In the genomic region with DNA sequence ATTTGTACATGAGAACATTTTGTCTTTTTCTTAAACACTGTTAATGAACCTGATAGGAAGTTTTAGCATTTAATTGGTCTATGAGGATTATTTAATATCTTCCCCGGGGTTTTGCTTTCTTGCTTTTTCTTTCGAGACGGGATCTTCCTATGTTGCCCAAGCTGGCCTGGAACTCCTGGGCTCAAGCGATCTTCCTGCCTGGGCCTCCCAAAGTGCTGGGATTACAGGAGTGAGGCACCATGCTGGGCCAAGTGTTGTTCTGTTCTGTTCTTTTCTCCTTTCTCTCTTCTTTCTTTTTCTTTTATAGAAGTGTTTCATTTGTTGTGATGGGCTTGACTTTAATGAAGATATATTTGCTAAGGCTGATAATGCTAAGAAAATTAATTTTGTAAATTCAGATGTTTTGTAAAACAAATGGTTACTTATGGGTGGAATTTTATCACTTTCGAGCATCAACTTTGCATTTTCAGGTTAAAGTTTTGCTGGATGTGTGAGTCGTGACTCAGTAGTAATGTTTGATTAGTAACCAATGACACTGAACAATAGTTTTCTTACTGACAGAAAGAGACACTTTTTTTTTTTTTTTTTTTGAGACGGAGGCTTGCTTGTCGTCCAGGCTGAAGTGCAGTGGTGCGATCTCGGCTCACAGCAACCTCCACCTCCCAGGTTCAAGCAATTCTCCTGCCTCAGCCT, we compare ENCODE assay signal across 8 cellular contexts. TPM values are rescaled to one million over a fixed set of nuclear protein-coding genes. Genes with fewer than 3 reads are reported as not detected.
A peak's percentile ranks its signal among the peaks of the same experiment; 100 is the strongest.
DNase-seq lines count a peak whose midpoint lies in the region; ATAC-seq and TF ChIP-seq lines count a peak whose summit lies in the region.

No MANE protein-coding gene starts in this region.

- H3K27ac ChIP-seq in MM.1S (ENCODE audit: low read length) (no peak overlapping the region), ectodermal cell (ENCODE audit: insufficient read depth, low read depth, low read length, poor library complexity, severe bottlenecking) (peak overlapping the region; percentile 93)

- no peak overlapping the region for H2AFZ ChIP-seq in MM.1S (ENCODE audit: low read length)
- H2AFZ ChIP-seq in neuron (ENCODE audit: low read depth, low read length), result no peak overlapping the region

- H3F3A ChIP-seq in MM.1S (ENCODE audit: insufficient read depth, low read length), result peaks cover 4% of the 10 kb centered on the region

- WGBS in ectodermal cell, 2 experiments, result 38 to 41% methylated on average over 10 of the region's 10 CpGs

- no peak for TF ChIP-seq CTCF in Caco-2 (IDR thresholded peaks at IDR 0.05; ENCODE audit: insufficient read depth in 1 of 2, low read depth in 1 of 2, low read length in 1 of 2, severe bottlenecking in 1 of 2, unreplicated experiment in 1 of 2)
- TF ChIP-seq CTCF in MM.1S (IDR thresholded peaks at IDR 0.05; ENCODE audit: low read length), result no peak

- DNase-seq in Caco-2 (no peak), MM.1S (no peak), NAMALWA (ENCODE audit: low spot score) (no peak), mesenteric fat pad (ENCODE audit: low spot score) (no peak), NCI-H2171 treated with DMSO at 0.1 percent for 48 hours (lab: John Stamatoyannopoulos, UW) (no peak)

- no peaks in the 10 kb centered on the region for H3K9me3 Mint-ChIP-seq in Caco-2 (ENCODE audit: unreplicated experiment)

- CTCF ChIA-PET in Caco-2 (lab: Charles Lee), result no interaction called here

- H3K4me1 Mint-ChIP-seq in Caco-2 (ENCODE audit: low read depth, unreplicated experiment), result peaks cover 23% of the 10 kb centered on the region

- H3K4me2 ChIP-seq in MM.1S (ENCODE audit: low read depth, low read length), result peak overlapping the region; percentile 74; the same call in 1 of the 2 replicates

- H4K20me1 ChIP-seq in MM.1S (ENCODE audit: insufficient read depth, low read length), result no peaks in the 10 kb centered on the region

- H3K79me2 ChIP-seq in MM.1S (ENCODE audit: low read length), result peaks cover 62% of the 10 kb centered on the region

- H3K27me3 ChIP-seq in Caco-2 (replicated peaks; ENCODE audit: control insufficient read depth, insufficient read depth, low read length) (no peaks in the 10 kb centered on the region), MM.1S (replicated peaks; ENCODE audit: insufficient read depth, low read length) (no peaks in the 10 kb centered on the region), ectodermal cell (ENCODE audit: control insufficient read depth, insufficient read depth, low read length, poor library complexity, severe bottlenecking) (no peaks in the 10 kb centered on the region), neuron (ENCODE audit: insufficient read depth, low read length) (no peaks in the 10 kb centered on the region)

- H3K4me1 ChIP-seq in Caco-2, result 0 out of 2 replicates have a peak, but pooled peaks cover 6% of the 10 kb centered on the region
- no peaks in the 10 kb centered on the region for H3K4me1 ChIP-seq in MM.1S (ENCODE audit: low read length)
- peaks cover 7% of the 10 kb centered on the region for H3K4me1 ChIP-seq in ectodermal cell (ENCODE audit: control insufficient read depth, insufficient read depth, low read length)
- H3K4me1 ChIP-seq in neuron (ENCODE audit: insufficient read depth, low read length), result peaks cover 7% of the 10 kb centered on the region

- H3K4me3 Mint-ChIP-seq in Caco-2 (ENCODE audit: unreplicated experiment), result peak overlapping the region; percentile 85

- H3K9me2 ChIP-seq in MM.1S (replicated peaks; ENCODE audit: insufficient read depth, low read length), result no peaks in the 10 kb centered on the region

- H3K9ac ChIP-seq in MM.1S (ENCODE audit: low read length), result no peak overlapping the region

- H3K27ac Mint-ChIP-seq in Caco-2 (ENCODE audit: unreplicated experiment), result peak overlapping the region; percentile 85

- ATAC-seq in GM19455 (IDR thresholded peaks at IDR 0.05; ENCODE audit: unreplicated experiment), result no peak

- H3K9me3 ChIP-seq in Caco-2 (no peaks in the 10 kb centered on the region), MM.1S (replicated peaks; ENCODE audit: insufficient read depth, low read length) (no peaks in the 10 kb centered on the region), ectodermal cell (ENCODE audit: control insufficient read depth, low read length) (no peaks in the 10 kb centered on the region), neuron (ENCODE audit: low read length) (no peaks in the 10 kb centered on the region)

- H3K36me3 Mint-ChIP-seq in Caco-2 (ENCODE audit: insufficient read depth, unreplicated experiment), result peaks cover 26% of the 10 kb centered on the region

- H3K27me3 Mint-ChIP-seq in Caco-2 (ENCODE audit: insufficient read depth, unreplicated experiment), result no peaks in the 10 kb centered on the region

- POLR2A ChIA-PET in Caco-2 (lab: Charles Lee), result no interaction called here

- BruUV-seq in Caco-2 (replicated peaks; lab: Mats Ljungman, UMichigan), result no TSS peak

- H3K4me3 ChIP-seq in Caco-2 (ENCODE audit: low read depth, low read length) (peak overlapping the region; percentile 93), MM.1S (ENCODE audit: low read length) (peak overlapping the region; percentile 61; the same call in 1 of the 2 replicates), ectodermal cell (ENCODE audit: insufficient read depth, low read depth, low read length) (peak overlapping the region; percentile 95), neuron (ENCODE audit: low read length) (peak overlapping the region; percentile 100)

- intact Hi-C loops in Caco-2 (cut with micrococcal nuclease; ENCODE audit: unreplicated experiment), result no loop called here

- H3K36me3 ChIP-seq in Caco-2 (ENCODE audit: control insufficient read depth, insufficient read depth, low read length) (no peaks in the 10 kb centered on the region), MM.1S (replicated peaks; ENCODE audit: insufficient read depth, low read length) (no peaks in the 10 kb centered on the region), ectodermal cell (ENCODE audit: control insufficient read depth, insufficient read depth, low read length) (no peaks in the 10 kb centered on the region), neuron (ENCODE audit: insufficient read depth, low read length) (no peaks in the 10 kb centered on the region)

RNA-seq across cellular contexts. Expression of a gene that starts 2.2 kb away (rescaled TPM):
- total RNA-seq in Caco-2 (2022) (37.5 and 38.4 TPM in 2 replicates), mesenteric fat pad (31.2 TPM)
- polyA plus RNA-seq in ectodermal cell (2013, experiment 1 of 4), result 29.7 TPM
- 35.5 TPM for polyA plus RNA-seq in ectodermal cell (2013, experiment 2 of 4)
- 23.1 TPM for polyA plus RNA-seq in ectodermal cell (2013, experiment 3 of 4)
- 26.6 TPM for polyA plus RNA-seq in ectodermal cell (2013, experiment 4 of 4)

RNA-seq across cellular contexts. Expression of a gene that starts 40.2 kb away (rescaled TPM):
- total RNA-seq in Caco-2 (2022) (0.09 TPM in 1 of 2 replicates, not detected in the other), mesenteric fat pad (0.55 TPM)
- polyA plus RNA-seq in ectodermal cell (2013, experiment 1 of 4), result 0.59 TPM
- polyA plus RNA-seq in ectodermal cell (2013, experiment 2 of 4), result 0.41 TPM
- 0.59 TPM for polyA plus RNA-seq in ectodermal cell (2013, experiment 3 of 4)
- polyA plus RNA-seq in ectodermal cell (2013, experiment 4 of 4), result 0.49 TPM
